In the genomic region with DNA sequence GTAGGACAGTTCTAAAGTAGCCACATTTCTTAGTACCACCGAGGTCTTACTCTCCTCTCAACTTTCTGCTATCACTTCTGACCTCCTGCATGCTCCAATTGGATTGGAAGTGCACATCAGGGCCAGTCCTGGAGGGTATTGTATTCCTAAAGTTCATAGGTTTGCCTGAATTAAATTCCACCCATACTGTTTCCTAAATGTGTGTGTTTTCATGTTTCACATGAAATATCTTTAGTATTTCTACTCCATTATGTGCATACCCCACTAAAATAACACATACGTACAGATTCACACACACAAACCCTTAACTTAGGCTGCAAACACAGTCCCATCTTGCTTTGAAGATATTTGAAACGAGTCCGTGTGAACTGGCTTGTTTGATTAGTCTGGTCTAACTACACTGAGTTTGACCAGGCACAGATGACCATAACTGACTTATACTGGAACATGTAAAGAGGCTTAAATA, we compare ENCODE assay signal across 27 cellular contexts.
"Had no signal": no experiment of that assay in that cellular context is flagged by ENCODE, and none has a peak within 500 bp of the region (broad histone marks: within the 10 kb centered on the region; RNA-seq: fewer than 3 reads in every experiment).

No MANE protein-coding gene starts in this region.

- H3K27me3 ChIP-seq: heart right ventricle, hepatocyte, left lung, ovary, right atrium auricular region, spleen, suprapubic skin, tibial artery, upper lobe of right lung, vagina had no signal

- H3K27ac ChIP-seq: heart right ventricle, hepatocyte, left lung, lower lobe of right lung, ovary, prostate gland, right atrium auricular region, suprapubic skin, thoracic aorta, tibial artery, upper lobe of right lung, vagina had no signal

- DNase-seq: heart right ventricle; islet precursor cell; kidney glomerular epithelial cell; left colon; left lung; lower lobe of right lung; mammary epithelial cell; mesenchymal stem cell; naive thymus-derived CD8-positive, alpha-beta T cell; nephron progenitor cell; ovary; posterior cingulate gyrus; small intestine; spleen; stimulated activated CD4-positive, alpha-beta T cell treated with anti-CD3 and anti-CD28 coated beads, Interleukin-4, amount 100 ng/mL, for 24 hours; stimulated activated naive CD4-positive, alpha-beta T cell; tibial artery; trophoblast cell; upper lobe of right lung had no signal

- H3K4me2 ChIP-seq: hepatocyte had no signal

- H3K4me3 ChIP-seq: heart right ventricle, hepatocyte, left lung, lower lobe of right lung, ovary, prostate gland, right atrium auricular region, spleen, suprapubic skin, thoracic aorta, tibial artery, upper lobe of right lung, vagina had no signal

- H3K4me1 ChIP-seq: prostate gland, right atrium auricular region had no signal

- H3K36me3 ChIP-seq: heart right ventricle, left lung, ovary, prostate gland, right atrium auricular region, spleen, suprapubic skin, tibial artery had no signal

- H3K9me3 ChIP-seq: heart right ventricle, left lung, lower lobe of right lung, ovary, prostate gland, right atrium auricular region, spleen, suprapubic skin, thoracic aorta, tibial artery, upper lobe of right lung, vagina had no signal

- H2AFZ ChIP-seq: hepatocyte had no signal

- FAIRE-seq: small intestine had no signal

- ATAC-seq: heart right ventricle; left colon; left lung; lower lobe of right lung; naive thymus-derived CD8-positive, alpha-beta T cell; sciatic nerve; stimulated activated effector memory CD8-positive, alpha-beta T cell treated with anti-CD3 and anti-CD28 coated beads, Interleukin-12 subunit alpha, Interleukin-12 subunit beta, amount 100 ng/mL, for 72 hours; upper lobe of right lung had no signal
